Comparison of ENCODE assay signal across 31 cellular contexts in the genomic region with DNA sequence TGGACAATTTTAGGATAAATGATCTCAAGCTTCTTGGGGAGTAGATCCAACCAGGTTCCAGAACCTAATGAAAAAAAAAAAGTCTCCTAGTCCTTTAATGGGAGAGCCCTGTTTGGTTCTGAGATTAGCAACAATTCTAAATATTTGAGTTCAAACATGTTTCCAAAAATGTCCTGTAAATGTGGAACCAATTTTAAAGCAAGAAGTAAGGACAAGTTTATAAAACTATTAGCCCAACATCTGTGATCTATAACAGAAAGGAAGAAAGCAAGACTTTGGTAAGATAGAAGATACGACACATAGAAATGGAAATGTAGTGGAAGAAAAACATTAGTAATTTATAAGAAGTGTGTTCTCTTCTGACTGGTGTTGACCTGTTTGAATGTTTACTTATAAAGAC.
"Had no signal": no experiment of that assay in that cellular context is flagged by ENCODE, and none has a peak within 500 bp of the region (broad histone marks: within the 10 kb centered on the region; RNA-seq: fewer than 3 reads in every experiment).

No MANE protein-coding gene starts in this region.

- H3K4me1 ChIP-seq: adrenal gland, body of pancreas, foreskin keratinocyte, gastrocnemius medialis, heart right ventricle had no signal

- ATAC-seq: activated T-cell treated with anti-CD3 and anti-CD28 coated beads, Interleukin-2, amount 50 U/mL, for 72 hours; body of pancreas; effector memory CD8-positive, alpha-beta T cell; foreskin keratinocyte; gastrocnemius medialis; heart right ventricle; T-helper 17 cell; WTC11 had no signal

- DNase-seq: activated CD4-positive, alpha-beta memory T cell treated with anti-CD3 and anti-CD28 coated beads, Interleukin-2, amount 10 ng/mL, durations not matched to agents 7 days and 5 days; activated CD4-positive, alpha-beta T cell treated with anti-CD3 and anti-CD28 coated beads for 1 hour; activated CD4-positive, alpha-beta T cell treated with anti-CD3 and anti-CD28 coated beads for 4 hours; activated CD4-positive, alpha-beta T cell treated with anti-CD3 and anti-CD28 coated beads, Interleukin-2, amount 10 ng/mL, durations not matched to agents 7 days and 5 days; activated CD4-positive, alpha-beta T cell treated with anti-CD3 and anti-CD28 coated beads, Interleukin-2, amount 50 U/mL, for 4 hours; activated CD8-positive, alpha-beta memory T cell treated with anti-CD3 and anti-CD28 coated beads, Interleukin-2, amount 50 U/mL, for 48 hours; activated gamma-delta T cell; activated naive CD4-positive, alpha-beta T cell treated with anti-CD3 and anti-CD28 coated beads, Interleukin-2, amount 50 U/mL, for 16 hours; activated naive CD4-positive, alpha-beta T cell treated with Interleukin-2 at 50 U/mL for 16 hours; activated T-cell treated with anti-CD3 and anti-CD28 coated beads for 4 hours; activated T-cell treated with anti-CD3 and anti-CD28 coated beads, Interleukin-2, amount 50 U/mL, for 24 hours; activated T-cell treated with anti-CD3 and anti-CD28 coated beads, Interleukin-2, amount 50 U/mL, for 72 hours; adrenal gland; amygdala; aorta; body of pancreas; caudate nucleus; cortex of kidney; dermis blood vessel endothelial cell; effector CD4-positive, alpha-beta T cell; effector memory CD8-positive, alpha-beta T cell; erythroblast; foreskin keratinocyte; gastrocnemius medialis; heart right ventricle; T-helper 1 cell; T-helper 17 cell had no signal

- H3K27me3 ChIP-seq: adrenal gland, body of pancreas, esophagus muscularis mucosa, foreskin keratinocyte, gastrocnemius medialis, heart right ventricle, hepatocyte had no signal

- H3K79me2 ChIP-seq: hepatocyte had no signal

- H3K27ac ChIP-seq: adrenal gland, body of pancreas, esophagus muscularis mucosa, foreskin keratinocyte, gastrocnemius medialis, heart right ventricle, hepatocyte, VCaP had no signal

- H3K4me2 ChIP-seq: hepatocyte had no signal

- H2AFZ ChIP-seq: hepatocyte had no signal

- H3K4me3 ChIP-seq: adrenal gland, body of pancreas, esophagus muscularis mucosa, gastrocnemius medialis, heart right ventricle, hepatocyte had no signal

- H3K9me3 ChIP-seq: adrenal gland, body of pancreas, gastrocnemius medialis had no signal

- H3K36me3 ChIP-seq: adrenal gland, esophagus muscularis mucosa, gastrocnemius medialis, heart right ventricle had no signal
